Comparison of ENCODE assay signal across 17 cellular contexts in the genomic region with DNA sequence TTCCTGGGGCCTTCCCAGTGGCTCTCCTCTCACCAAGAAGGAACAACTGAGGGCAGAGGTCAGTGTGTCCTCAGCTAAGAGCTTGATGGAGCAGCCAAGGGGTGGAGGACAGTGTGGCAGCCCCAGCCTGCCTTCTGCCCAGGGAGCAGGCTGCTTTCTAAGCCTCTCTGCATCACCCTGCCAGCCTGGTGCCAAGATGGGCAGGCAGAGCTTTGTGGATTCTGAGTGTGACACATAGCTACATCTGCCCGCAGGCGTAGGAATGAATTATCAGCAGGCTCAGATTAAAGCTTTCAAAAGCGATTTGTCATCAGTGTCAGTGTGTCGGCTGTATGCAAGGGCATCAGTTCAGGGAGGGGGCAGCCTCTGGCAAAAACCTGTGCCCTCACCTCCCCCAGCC. TPM values are rescaled to one million over a fixed set of nuclear protein-coding genes. Genes with fewer than 3 reads are reported as not detected.
DNase-seq lines count a peak whose midpoint lies in the region; ATAC-seq and TF ChIP-seq lines count a peak whose summit lies in the region.
"Had no signal": no experiment of that assay in that cellular context is flagged by ENCODE, and none has a peak within 500 bp of the region (broad histone marks: within the 10 kb centered on the region; RNA-seq: fewer than 3 reads in every experiment).

No MANE protein-coding gene starts in this region.

- peaks cover 57% of the 10 kb centered on the region for H3K36me3 Mint-ChIP-seq in T-helper 1 cell treated with Interleukin-12 subunit alpha and Interleukin-12 subunit beta and Interleukin-4 antibody, amounts not matched to agents 30 μg/mL and 1 μg/mL, for 36 hours (ENCODE audit: low read depth)

- ATAC-seq in SK-N-SH treated with all-trans-retinoic acid at 6 μM for 48 hours, result peak; percentile 55
- no peak for ATAC-seq in GM19324 (IDR thresholded peaks at IDR 0.05; ENCODE audit: low FRiP score, unreplicated experiment)
- ATAC-seq: right lobe of liver had no signal

- H3K4me3 Mint-ChIP-seq in T-helper 1 cell treated with Interleukin-12 subunit alpha and Interleukin-12 subunit beta and Interleukin-4 antibody, amounts not matched to agents 30 μg/mL and 1 μg/mL, for 36 hours, result peak overlapping the region; percentile 23
- H3K4me3 Mint-ChIP-seq: CD8-positive, alpha-beta memory T cell; neural crest cell had no signal

- DNase-seq in T-helper 1 cell (no peak), Daoy (ENCODE audit: low read depth) (peak; percentile 65), foreskin melanocyte (peak; percentile 54), SK-N-DZ (ENCODE audit: low spot score) (no peak)
- no peak for DNase-seq in NK-92 treated with Interleukin-12 subunit alpha and Interleukin-12 subunit beta, amount 100 ng/mL, for 24 hours (lab: John Stamatoyannopoulos, UW)
- DNase-seq: 8988T; CD8-positive, alpha-beta memory T cell; NCI-H1048; NCI-H2171; stimulated activated CD4-positive, alpha-beta T cell treated with anti-CD3 and anti-CD28 coated beads, Interleukin-4, amount 100 ng/mL, for 24 hours had no signal

- H3K27me3 Mint-ChIP-seq in T-helper 1 cell treated with Interleukin-12 subunit alpha and Interleukin-12 subunit beta and Interleukin-4 antibody, amounts not matched to agents 30 μg/mL and 1 μg/mL, for 36 hours (ENCODE audit: low read depth), result no peaks in the 10 kb centered on the region
- H3K27me3 Mint-ChIP-seq: CD8-positive, alpha-beta memory T cell had no signal

- no peaks in the 10 kb centered on the region for H3K9me3 Mint-ChIP-seq in T-helper 1 cell treated with Interleukin-12 subunit alpha and Interleukin-12 subunit beta and Interleukin-4 antibody, amounts not matched to agents 30 μg/mL and 1 μg/mL, for 36 hours

- H3K4me1 Mint-ChIP-seq in T-helper 1 cell treated with Interleukin-12 subunit alpha and Interleukin-12 subunit beta and Interleukin-4 antibody, amounts not matched to agents 30 μg/mL and 1 μg/mL, for 36 hours (ENCODE audit: low read depth), result peaks cover 60% of the 10 kb centered on the region

- H3K27ac Mint-ChIP-seq in T-helper 1 cell treated with Interleukin-12 subunit alpha and Interleukin-12 subunit beta and Interleukin-4 antibody, amounts not matched to agents 30 μg/mL and 1 μg/mL, for 36 hours, result no peak overlapping the region

TF ChIP-seq in SK-N-SH treated with all-trans-retinoic acid at 6 μM for 48 hours, 23 proteins besides CTCF, POLR2A, EP300 and RAD21:
- TF ChIP-seq ESRRG (CRISPR knock-in tag; IDR thresholded peaks at IDR 0.05), result no peak
- TF ChIP-seq, protein P1, sequence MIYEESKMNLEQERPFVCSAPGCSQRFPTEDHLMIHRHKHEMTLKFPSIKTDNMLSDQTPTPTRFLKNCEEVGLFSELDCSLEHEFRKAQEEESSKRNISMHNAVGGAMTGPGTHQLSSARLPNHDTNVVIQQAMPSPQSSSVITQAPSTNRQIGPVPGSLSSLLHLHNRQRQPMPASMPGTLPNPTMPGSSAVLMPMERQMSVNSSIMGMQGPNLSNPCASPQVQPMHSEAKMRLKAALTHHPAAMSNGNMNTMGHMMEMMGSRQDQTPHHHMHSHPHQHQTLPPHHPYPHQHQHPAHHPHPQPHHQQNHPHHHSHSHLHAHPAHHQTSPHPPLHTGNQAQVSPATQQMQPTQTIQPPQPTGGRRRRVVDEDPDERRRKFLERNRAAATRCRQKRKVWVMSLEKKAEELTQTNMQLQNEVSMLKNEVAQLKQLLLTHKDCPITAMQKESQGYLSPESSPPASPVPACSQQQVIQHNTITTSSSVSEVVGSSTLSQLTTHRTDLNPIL (CRISPR knock-in tag; IDR thresholded peaks at IDR 0.05; ENCODE audit: low read depth), result no peak
- TF ChIP-seq, protein P2, sequence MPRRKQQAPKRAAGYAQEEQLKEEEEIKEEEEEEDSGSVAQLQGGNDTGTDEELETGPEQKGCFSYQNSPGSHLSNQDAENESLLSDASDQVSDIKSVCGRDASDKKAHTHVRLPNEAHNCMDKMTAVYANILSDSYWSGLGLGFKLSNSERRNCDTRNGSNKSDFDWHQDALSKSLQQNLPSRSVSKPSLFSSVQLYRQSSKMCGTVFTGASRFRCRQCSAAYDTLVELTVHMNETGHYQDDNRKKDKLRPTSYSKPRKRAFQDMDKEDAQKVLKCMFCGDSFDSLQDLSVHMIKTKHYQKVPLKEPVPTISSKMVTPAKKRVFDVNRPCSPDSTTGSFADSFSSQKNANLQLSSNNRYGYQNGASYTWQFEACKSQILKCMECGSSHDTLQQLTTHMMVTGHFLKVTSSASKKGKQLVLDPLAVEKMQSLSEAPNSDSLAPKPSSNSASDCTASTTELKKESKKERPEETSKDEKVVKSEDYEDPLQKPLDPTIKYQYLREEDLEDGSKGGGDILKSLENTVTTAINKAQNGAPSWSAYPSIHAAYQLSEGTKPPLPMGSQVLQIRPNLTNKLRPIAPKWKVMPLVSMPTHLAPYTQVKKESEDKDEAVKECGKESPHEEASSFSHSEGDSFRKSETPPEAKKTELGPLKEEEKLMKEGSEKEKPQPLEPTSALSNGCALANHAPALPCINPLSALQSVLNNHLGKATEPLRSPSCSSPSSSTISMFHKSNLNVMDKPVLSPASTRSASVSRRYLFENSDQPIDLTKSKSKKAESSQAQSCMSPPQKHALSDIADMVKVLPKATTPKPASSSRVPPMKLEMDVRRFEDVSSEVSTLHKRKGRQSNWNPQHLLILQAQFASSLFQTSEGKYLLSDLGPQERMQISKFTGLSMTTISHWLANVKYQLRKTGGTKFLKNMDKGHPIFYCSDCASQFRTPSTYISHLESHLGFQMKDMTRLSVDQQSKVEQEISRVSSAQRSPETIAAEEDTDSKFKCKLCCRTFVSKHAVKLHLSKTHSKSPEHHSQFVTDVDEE (CRISPR knock-in tag; IDR thresholded peaks at IDR 0.05), result no peak
- no peak for TF ChIP-seq ISL1 (CRISPR knock-in tag; IDR thresholded peaks at IDR 0.05)
- TF ChIP-seq SNAI2 (CRISPR knock-in tag; IDR thresholded peaks at IDR 0.05), result no peak

RNA-seq across cellular contexts. Expression of a gene that starts 8.7 kb away (rescaled TPM):
- total RNA-seq in Daoy (2014; rRNA removed; shearing (Covaris generic)), result 0.29 and 5.7 TPM in 2 replicates
- polyA plus RNA-seq in SK-N-DZ (2014; cell fraction: cytosol; rRNA removed), result not detected in 2 replicates
- polyA plus RNA-seq in SK-N-DZ (2014; cell fraction: nucleus; rRNA removed), result not detected in 2 replicates
- total RNA-seq: ascending aorta, SK-MEL-5 had no signal

Comparison
In these comparisons a context has a peak if more than half of its experiments do, and no peak if none do; other contexts are left out.
1. DNase-seq: peak in Daoy (single experiment) and foreskin melanocyte (single experiment); none in T-helper 1 cell (0 of 5), NK-92 treated with Interleukin-12 subunit alpha and Interleukin-12 subunit beta, amount 100 ng/mL, for 24 hours (single experiment) and SK-N-DZ (single experiment).